12 cellular contexts compared by ENCODE assay signal in genomic region chr10:122490786-122491680, GRCh38. TPM values are rescaled to one million over a fixed set of nuclear protein-coding genes. Genes with fewer than 3 reads are reported as not detected.
A peak's percentile ranks its signal among the peaks of the same experiment; 100 is the strongest.
DNase-seq lines count a peak whose midpoint lies in the region; ATAC-seq and TF ChIP-seq lines count a peak whose summit lies in the region.
"Had no signal": no experiment of that assay in that cellular context is flagged by ENCODE, and none has a peak within 500 bp of the region (broad histone marks: within the 10 kb centered on the region; RNA-seq: fewer than 3 reads in every experiment).

No MANE protein-coding gene starts in this region.

- H3K36me3 Mint-ChIP-seq in naive thymus-derived CD4-positive, alpha-beta T cell: no peaks in the 10 kb centered on the region
- H3K36me3 Mint-ChIP-seq in activated T-helper 2 cell treated with anti-CD3 and anti-CD28 coated beads, Interferon-gamma antibody, Interleukin-2, Interleukin-4, amounts not matched to agents 10 μg/mL and 5 μg/mL and 100 μg/mL, durations not matched to agents 14 hours and 24 hours and 36 hours (ENCODE audit: low read depth): no peaks in the 10 kb centered on the region

- H3K9me3 ChIP-seq in naive thymus-derived CD4-positive, alpha-beta T cell (ENCODE audit: control insufficient read depth in 2 of 3, low read length in 3 of 3): no peaks in the 10 kb centered on the region
- H3K9me3 ChIP-seq in uterus: no peaks in the 10 kb centered on the region
- H3K9me3 ChIP-seq: BE2C had no signal

- no peaks in the 10 kb centered on the region for H3K9me3 Mint-ChIP-seq in naive thymus-derived CD4-positive, alpha-beta T cell
- H3K9me3 Mint-ChIP-seq in activated T-helper 2 cell treated with anti-CD3 and anti-CD28 coated beads, Interferon-gamma antibody, Interleukin-2, Interleukin-4, amounts not matched to agents 10 μg/mL and 5 μg/mL and 100 μg/mL, durations not matched to agents 14 hours and 24 hours and 36 hours: no peaks in the 10 kb centered on the region

- ATAC-seq in naive thymus-derived CD4-positive, alpha-beta T cell: peak; percentile 45
- ATAC-seq in GM21528 (IDR thresholded peaks at IDR 0.05; ENCODE audit: low FRiP score, unreplicated experiment): no peak

- CTCF ChIA-PET in naive thymus-derived CD4-positive, alpha-beta T cell (lab: Charles Lee): no interaction called here

- no peak for TF ChIP-seq CTCF in uterus (IDR thresholded peaks at IDR 0.05)

- no peak overlapping the region for H3K4me3 ChIP-seq in naive thymus-derived CD4-positive, alpha-beta T cell (ENCODE audit: low read length)
- no peak overlapping the region for H3K4me3 ChIP-seq in uterus
- H3K4me3 ChIP-seq: lung had no signal

- peak; percentile 61 for DNase-seq in stimulated activated CD4-positive, alpha-beta T cell treated with anti-CD3 and anti-CD28 coated beads, Interleukin-15, amount 100 ng/mL, for 24 hours
- no peak for DNase-seq in stimulated activated CD4-positive, alpha-beta T cell treated with anti-CD3 and anti-CD28 coated beads, Interleukin-12 subunit alpha, Interleukin-12 subunit beta, amount 100 ng/mL, for 4 hours
- no peak for DNase-seq in naive thymus-derived CD4-positive, alpha-beta T cell
- DNase-seq in uterus (peak; percentile 54 to 69), NAMALWA (ENCODE audit: low spot score) (no peak)
- DNase-seq in activated T-helper 2 cell treated with anti-CD3 and anti-CD28 coated beads, Interferon-gamma antibody, Interleukin-2, Interleukin-4, amounts not matched to agents 10 μg/mL and 5 μg/mL and 100 μg/mL, durations not matched to agents 14 hours and 24 hours and 36 hours (ENCODE audit: low spot score): no peak
- DNase-seq: BE2C, NCI-H1930 had no signal

- H3K27ac ChIP-seq in angular gyrus (ENCODE audit: low read depth, low read length) (peak overlapping the region; percentile 68), uterus (peak overlapping the region; percentile 73 to 84)
- no peak overlapping the region for H3K27ac ChIP-seq in naive thymus-derived CD4-positive, alpha-beta T cell (ENCODE audit: low read depth, low read length)

- no peak overlapping the region for H3K27ac Mint-ChIP-seq in naive thymus-derived CD4-positive, alpha-beta T cell
- H3K27ac Mint-ChIP-seq in activated T-helper 2 cell treated with anti-CD3 and anti-CD28 coated beads, Interferon-gamma antibody, Interleukin-2, Interleukin-4, amounts not matched to agents 10 μg/mL and 5 μg/mL and 100 μg/mL, durations not matched to agents 14 hours and 24 hours and 36 hours: no peak overlapping the region

- peaks cover 0 to 10% (median 5%) of the 10 kb centered on the region in 7 donors for H3K4me1 Mint-ChIP-seq in naive thymus-derived CD4-positive, alpha-beta T cell
- H3K4me1 Mint-ChIP-seq in activated T-helper 2 cell treated with anti-CD3 and anti-CD28 coated beads, Interferon-gamma antibody, Interleukin-2, Interleukin-4, amounts not matched to agents 10 μg/mL and 5 μg/mL and 100 μg/mL, durations not matched to agents 14 hours and 24 hours and 36 hours (ENCODE audit: low read depth): peaks cover 9% of the 10 kb centered on the region

- intact Hi-C loops in naive thymus-derived CD4-positive, alpha-beta T cell (cut with micrococcal nuclease): no loop called here
- intact Hi-C loops in uterus (cut with DNase I; ENCODE audit: low total_unique reads): no loop called here
- intact Hi-C loops in activated T-helper 2 cell treated with anti-CD3 and anti-CD28 coated beads, Interferon-gamma antibody, Interleukin-2, Interleukin-4, amounts not matched to agents 10 μg/mL and 5 μg/mL and 100 μg/mL, durations not matched to agents 14 hours and 24 hours and 36 hours (cut with micrococcal nuclease): no loop called here

- H3K27me3 Mint-ChIP-seq in naive thymus-derived CD4-positive, alpha-beta T cell: peaks cover 4 to 16% (median 7%) of the 10 kb centered on the region in 5 donors
- peaks cover 15% of the 10 kb centered on the region for H3K27me3 Mint-ChIP-seq in activated T-helper 2 cell treated with anti-CD3 and anti-CD28 coated beads, Interferon-gamma antibody, Interleukin-2, Interleukin-4, amounts not matched to agents 10 μg/mL and 5 μg/mL and 100 μg/mL, durations not matched to agents 14 hours and 24 hours and 36 hours (ENCODE audit: low read depth)

- no peak overlapping the region for H3K4me3 Mint-ChIP-seq in naive thymus-derived CD4-positive, alpha-beta T cell
- H3K4me3 Mint-ChIP-seq in activated T-helper 2 cell treated with anti-CD3 and anti-CD28 coated beads, Interferon-gamma antibody, Interleukin-2, Interleukin-4, amounts not matched to agents 10 μg/mL and 5 μg/mL and 100 μg/mL, durations not matched to agents 14 hours and 24 hours and 36 hours (ENCODE audit: low read depth): no peak overlapping the region

- H3K27me3 ChIP-seq in naive thymus-derived CD4-positive, alpha-beta T cell (ENCODE audit: control insufficient read depth in 2 of 2, insufficient read depth in 2 of 2, low read length in 2 of 2): no peaks in the 10 kb centered on the region
- H3K27me3 ChIP-seq in uterus: no peaks in the 10 kb centered on the region

- POLR2A ChIA-PET in naive thymus-derived CD4-positive, alpha-beta T cell (lab: Charles Lee): no interaction called here

- H3K36me3 ChIP-seq in naive thymus-derived CD4-positive, alpha-beta T cell (ENCODE audit: control insufficient read depth in 2 of 3, insufficient read depth in 3 of 3, low read length in 3 of 3): no peaks in the 10 kb centered on the region
- H3K36me3 ChIP-seq in uterus: no peaks in the 10 kb centered on the region
- H3K36me3 ChIP-seq: BE2C had no signal

- no peak for TF ChIP-seq POLR2A in uterus (IDR thresholded peaks at IDR 0.05)

- H3K4me1 ChIP-seq in naive thymus-derived CD4-positive, alpha-beta T cell (ENCODE audit: control insufficient read depth in 2 of 2, insufficient read depth in 2 of 2, low read length in 2 of 2): peaks cover 0 to 15% of the 10 kb centered on the region in 2 donors
- H3K4me1 ChIP-seq in uterus: peaks cover 5 to 26% of the 10 kb centered on the region in 2 donors
- H3K4me1 ChIP-seq: BE2C had no signal

RNA-seq across cellular contexts. Expression of gene HTRA1, which starts 29.7 kb away (rescaled TPM):
- under 1 TPM in 4 of 5 experiments, not detected in 1; 0.22 to 0.64 (median 0.40) TPM for total RNA-seq in naive thymus-derived CD4-positive, alpha-beta T cell
- polyA plus RNA-seq in naive thymus-derived CD4-positive, alpha-beta T cell: not detected
- 100 to 1,000 TPM in 3 of 4 donors, 10 to 100 TPM in 1; 98.3 to 153 (median 142) TPM for total RNA-seq in uterus
- total RNA-seq in activated T-helper 2 cell treated with anti-CD3 and anti-CD28 coated beads, Interferon-gamma antibody, Interleukin-2, Interleukin-4, amounts not matched to agents 10 μg/mL and 5 μg/mL and 100 μg/mL, durations not matched to agents 14 hours and 24 hours and 36 hours: not detected in 2 replicates

RNA-seq across cellular contexts. Expression of gene ARMS2, which starts 36.6 kb away (rescaled TPM):
- not detected for total RNA-seq in naive thymus-derived CD4-positive, alpha-beta T cell
- not detected for polyA plus RNA-seq in naive thymus-derived CD4-positive, alpha-beta T cell
- total RNA-seq in uterus: not detected
- not detected in 2 replicates for total RNA-seq in activated T-helper 2 cell treated with anti-CD3 and anti-CD28 coated beads, Interferon-gamma antibody, Interleukin-2, Interleukin-4, amounts not matched to agents 10 μg/mL and 5 μg/mL and 100 μg/mL, durations not matched to agents 14 hours and 24 hours and 36 hours
- total RNA-seq: endothelial cell of umbilical vein, lung had no signal
- polyA plus RNA-seq: endothelial cell of umbilical vein, lung had no signal

Comparison
In these comparisons a context has a peak if more than half of its experiments do, and no peak if none do; other contexts are left out.
1. DNase-seq: peak in stimulated activated CD4-positive, alpha-beta T cell treated with anti-CD3 and anti-CD28 coated beads, Interleukin-15, amount 100 ng/mL, for 24 hours (single experiment) and uterus (2 of 2); none in stimulated activated CD4-positive, alpha-beta T cell treated with anti-CD3 and anti-CD28 coated beads, Interleukin-12 subunit alpha, Interleukin-12 subunit beta, amount 100 ng/mL, for 4 hours (single experiment), naive thymus-derived CD4-positive, alpha-beta T cell (0 of 9), activated T-helper 2 cell treated with anti-CD3 and anti-CD28 coated beads, Interferon-gamma antibody, Interleukin-2, Interleukin-4, amounts not matched to agents 10 μg/mL and 5 μg/mL and 100 μg/mL, durations not matched to agents 14 hours and 24 hours and 36 hours (single experiment) and NAMALWA (single experiment).
2. RNA of gene HTRA1, which starts 29.7 kb away (total RNA-seq): 98.3 to 153 TPM in uterus; 0.22 to 0.64 TPM in naive thymus-derived CD4-positive, alpha-beta T cell and not detected in activated T-helper 2 cell treated with anti-CD3 and anti-CD28 coated beads, Interferon-gamma antibody, Interleukin-2, Interleukin-4, amounts not matched to agents 10 μg/mL and 5 μg/mL and 100 μg/mL, durations not matched to agents 14 hours and 24 hours and 36 hours; every median in the first group is over 10 times any median in the second.